ENCODE assay signal across 25 cellular contexts in the genomic region with DNA sequence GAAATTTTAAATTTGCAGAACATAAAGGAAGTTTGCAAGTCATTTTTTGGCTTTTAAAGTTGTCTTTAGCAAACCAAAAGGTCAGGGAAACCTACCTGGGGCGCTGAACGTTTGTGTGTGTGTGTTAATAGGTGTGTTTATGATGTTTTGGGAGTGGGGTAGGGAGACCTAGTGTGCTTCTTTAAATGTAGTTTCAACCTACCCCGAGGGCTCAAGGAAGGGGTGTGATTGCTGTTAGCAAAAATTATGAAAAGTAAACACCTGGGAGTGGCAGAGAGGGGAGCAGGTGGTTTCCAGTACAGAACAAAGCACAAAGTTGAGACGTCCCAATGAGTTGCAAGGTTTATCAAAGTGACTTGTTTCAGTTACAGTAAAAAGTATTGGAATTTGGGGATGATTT.
"Had no signal": no experiment of that assay in that cellular context is flagged by ENCODE, and none has a peak within 500 bp of the region (broad histone marks: within the 10 kb centered on the region; RNA-seq: fewer than 3 reads in every experiment).

No MANE protein-coding gene starts in this region.

- H3K36me3 ChIP-seq: left ventricle myocardium inferior, tibial nerve had no signal

- H3K9me3 Mint-ChIP-seq: natural killer cell treated with Interleukin-12 subunit alpha and Interleukin-12 subunit beta and Interleukin-15 and Interleukin-18, amount 100 ng/mL, for 72 hours had no signal

- H3K27ac ChIP-seq: epithelial cell of prostate, left ventricle myocardium inferior, skin epidermis, tibial nerve, vagina had no signal

- H3K27ac Mint-ChIP-seq: activated CD4-positive, alpha-beta T cell treated with anti-CD3 and anti-CD28 coated beads, Interleukin-2, amount 10 ng/mL, durations not matched to agents 7 days and 5 days; activated naive CD8-positive, alpha-beta T cell treated with anti-CD3 and anti-CD28 coated beads for 36 hours; activated T-cell treated with anti-CD3 and anti-CD28 coated beads, Interleukin-2, amount 50 U/mL, for 72 hours; brain; memory B cell; progenitor cell of endocrine pancreas had no signal

- H3K27me3 ChIP-seq: tibial nerve, vagina had no signal

- DNase-seq: activated CD4-positive, alpha-beta T cell treated with anti-CD3 and anti-CD28 coated beads, Interleukin-2, amount 10 ng/mL, durations not matched to agents 7 days and 5 days; activated CD4-positive, CD25-positive, alpha-beta regulatory T cell; activated CD8-positive, alpha-beta memory T cell treated with anti-CD3 and anti-CD28 coated beads, Interleukin-2, amount 50 U/mL, for 48 hours; activated gamma-delta T cell; activated naive CD8-positive, alpha-beta T cell treated with anti-CD3 and anti-CD28 coated beads for 36 hours; activated T-cell treated with anti-CD3 and anti-CD28 coated beads, Interleukin-2, amount 50 U/mL, for 72 hours; amygdala; central memory CD4-positive, alpha-beta T cell; cortex of kidney; effector memory CD4-positive, alpha-beta T cell; left ventricle myocardium inferior; occipital lobe; right cardiac atrium; stimulated activated CD4-positive, alpha-beta T cell treated with anti-CD3 and anti-CD28 coated beads, Interleukin-15, amount 100 ng/mL, for 24 hours; stimulated activated CD4-positive, alpha-beta T cell treated with anti-CD3 and anti-CD28 coated beads, Interleukin-4, amount 100 ng/mL, for 1 hour; stimulated activated naive CD4-positive, alpha-beta T cell; T-helper 2 cell had no signal

- H3K4me3 ChIP-seq: left ventricle myocardium inferior, skin epidermis, tibial nerve, vagina had no signal

- H3K27me3 Mint-ChIP-seq: activated CD4-positive, alpha-beta T cell treated with anti-CD3 and anti-CD28 coated beads, Interleukin-2, amount 10 ng/mL, durations not matched to agents 7 days and 5 days; memory B cell; progenitor cell of endocrine pancreas had no signal

- ATAC-seq: activated T-cell treated with anti-CD3 and anti-CD28 coated beads, Interleukin-2, amount 50 U/mL, for 72 hours; natural killer cell treated with Interleukin-12 subunit alpha and Interleukin-12 subunit beta and Interleukin-15 and Interleukin-18, amount 100 ng/mL, for 72 hours; right cardiac atrium had no signal

- H3K9me3 ChIP-seq: vagina had no signal

- H3K4me3 Mint-ChIP-seq: activated CD4-positive, alpha-beta T cell treated with anti-CD3 and anti-CD28 coated beads, Interleukin-2, amount 10 ng/mL, durations not matched to agents 7 days and 5 days; activated naive CD8-positive, alpha-beta T cell treated with anti-CD3 and anti-CD28 coated beads for 36 hours; activated T-cell treated with anti-CD3 and anti-CD28 coated beads, Interleukin-2, amount 50 U/mL, for 72 hours; brain; memory B cell; natural killer cell treated with Interleukin-12 subunit alpha and Interleukin-12 subunit beta and Interleukin-15 and Interleukin-18, amount 100 ng/mL, for 72 hours had no signal
